Comparison of ENCODE assay signal across 15 cellular contexts in genomic region chr3:101117981-101118380, GRCh38.
DNase-seq lines count a peak whose midpoint lies in the region; ATAC-seq and TF ChIP-seq lines count a peak whose summit lies in the region.
"Had no signal": no experiment of that assay in that cellular context is flagged by ENCODE, and none has a peak within 500 bp of the region (broad histone marks: within the 10 kb centered on the region; RNA-seq: fewer than 3 reads in every experiment).

No MANE protein-coding gene starts in this region.

- H3K4me2 ChIP-seq in osteoblast (ENCODE audit: insufficient read depth, low read length), result no peak overlapping the region

- no peak overlapping the region for H3K27ac Mint-ChIP-seq in activated CD8-positive, alpha-beta memory T cell treated with anti-CD3 and anti-CD28 coated beads, Interleukin-2, amount 10 ng/mL, durations not matched to agents 7 days and 5 days

- peaks cover 7% of the 10 kb centered on the region for H3K27me3 Mint-ChIP-seq in activated CD8-positive, alpha-beta memory T cell treated with anti-CD3 and anti-CD28 coated beads, Interleukin-2, amount 10 ng/mL, durations not matched to agents 7 days and 5 days

- no peaks in the 10 kb centered on the region for H3K79me2 ChIP-seq in osteoblast (ENCODE audit: insufficient read depth, low read length)

- CTCF ChIA-PET in activated CD8-positive, alpha-beta memory T cell treated with anti-CD3 and anti-CD28 coated beads, Interleukin-2, amount 10 ng/mL, durations not matched to agents 7 days and 5 days (lab: Charles Lee), result no interaction called here

- H2AFZ ChIP-seq in osteoblast (ENCODE audit: low read length), result peak overlapping the region; percentile 48

- ATAC-seq in activated CD8-positive, alpha-beta memory T cell treated with anti-CD3 and anti-CD28 coated beads, Interleukin-2, amount 10 ng/mL, durations not matched to agents 7 days and 5 days, result no peak

- H3K36me3 ChIP-seq in osteoblast (ENCODE audit: insufficient read depth, low read length), result no peaks in the 10 kb centered on the region
- H3K36me3 ChIP-seq in effector memory CD4-positive, alpha-beta T cell (ENCODE audit: control insufficient read depth, insufficient read depth, low read length), result no peaks in the 10 kb centered on the region

- no peak overlapping the region for H3K4me3 Mint-ChIP-seq in activated CD8-positive, alpha-beta memory T cell treated with anti-CD3 and anti-CD28 coated beads, Interleukin-2, amount 10 ng/mL, durations not matched to agents 7 days and 5 days

- no peaks in the 10 kb centered on the region for H3K4me1 Mint-ChIP-seq in activated CD8-positive, alpha-beta memory T cell treated with anti-CD3 and anti-CD28 coated beads, Interleukin-2, amount 10 ng/mL, durations not matched to agents 7 days and 5 days

- no peaks in the 10 kb centered on the region for H4K20me1 ChIP-seq in osteoblast (ENCODE audit: insufficient read depth, low read length)

- TF ChIP-seq CTCF in fibroblast of the aortic adventitia (IDR thresholded peaks at IDR 0.05; ENCODE audit: insufficient read depth, low read length) (no peak), osteoblast (IDR thresholded peaks at IDR 0.05; ENCODE audit: extremely low read depth, low read depth, low read length) (no peak)

- peaks cover 2% of the 10 kb centered on the region for H3K9me3 Mint-ChIP-seq in activated CD8-positive, alpha-beta memory T cell treated with anti-CD3 and anti-CD28 coated beads, Interleukin-2, amount 10 ng/mL, durations not matched to agents 7 days and 5 days (ENCODE audit: low read depth)

- DNase-seq in GM04503 (ENCODE audit: low read depth) (peak; percentile 73), amniotic epithelial cell (ENCODE audit: low read depth) (peak; percentile 73), fibroblast of the aortic adventitia (ENCODE audit: low read depth) (peak; percentile 8), osteoblast (ENCODE audit: insufficient read length, low spot score, missing footprints) (no peak), DMS 273 treated with DMSO at 0.1 percent for 48 hours (lab: John Stamatoyannopoulos, UW) (no peak)
- DNase-seq in effector memory CD4-positive, alpha-beta T cell, result no peak
- DNase-seq in activated CD8-positive, alpha-beta memory T cell treated with anti-CD3 and anti-CD28 coated beads, Interleukin-2, amount 10 ng/mL, durations not matched to agents 7 days and 5 days, result no peak
- DNase-seq: C1 segment of cervical spinal cord, GOT3, Karpas-422, NCI-H2029, NCI-H2171 treated with DMSO at 0.1 percent for 48 hours, NCI-H510A, NCI-H82, SIG-M5 had no signal

- H3K27me3 ChIP-seq in osteoblast (ENCODE audit: insufficient read depth, low read length), result no peaks in the 10 kb centered on the region
- H3K27me3 ChIP-seq in effector memory CD4-positive, alpha-beta T cell (replicated peaks; ENCODE audit: control insufficient read depth, insufficient read depth, low read length, poor library complexity, severe bottlenecking), result no peaks in the 10 kb centered on the region

- H3K9me3 ChIP-seq in osteoblast (ENCODE audit: low read depth, low read length), result no peaks in the 10 kb centered on the region
- no peaks in the 10 kb centered on the region for H3K9me3 ChIP-seq in effector memory CD4-positive, alpha-beta T cell (ENCODE audit: control insufficient read depth, low read length)

- H3K4me3 ChIP-seq in fibroblast of the aortic adventitia (ENCODE audit: low read depth, low read length) (no peak overlapping the region), osteoblast (ENCODE audit: insufficient read depth, low read length) (no peak overlapping the region)
- H3K4me3 ChIP-seq in effector memory CD4-positive, alpha-beta T cell (ENCODE audit: insufficient read depth, low read depth, low read length, poor library complexity, severe bottlenecking), result no peak overlapping the region

- no peak overlapping the region for H3K27ac ChIP-seq in osteoblast (ENCODE audit: low read depth, low read length)
- H3K27ac ChIP-seq in effector memory CD4-positive, alpha-beta T cell (ENCODE audit: insufficient read depth, low read length, poor library complexity, severe bottlenecking), result no peak overlapping the region

- peaks cover 15% of the 10 kb centered on the region for H3K4me1 ChIP-seq in osteoblast (ENCODE audit: insufficient read depth, low read length)
- H3K4me1 ChIP-seq in effector memory CD4-positive, alpha-beta T cell (ENCODE audit: control insufficient read depth, insufficient read depth, low read length, poor library complexity, severe bottlenecking), result no peaks in the 10 kb centered on the region

- no peaks in the 10 kb centered on the region for H3K36me3 Mint-ChIP-seq in activated CD8-positive, alpha-beta memory T cell treated with anti-CD3 and anti-CD28 coated beads, Interleukin-2, amount 10 ng/mL, durations not matched to agents 7 days and 5 days

Comparison
In these comparisons a context has a peak if more than half of its experiments do, and no peak if none do; other contexts are left out.
1. DNase-seq: peak in GM04503 (single experiment), amniotic epithelial cell (single experiment) and fibroblast of the aortic adventitia (single experiment); none in osteoblast (single experiment), effector memory CD4-positive, alpha-beta T cell (0 of 3), activated CD8-positive, alpha-beta memory T cell treated with anti-CD3 and anti-CD28 coated beads, Interleukin-2, amount 10 ng/mL, durations not matched to agents 7 days and 5 days (single experiment) and DMS 273 treated with DMSO at 0.1 percent for 48 hours (single experiment).